8 cellular contexts compared by ENCODE assay signal in genomic region chr1:88736633-88737248, GRCh38. TPM values are rescaled to one million over a fixed set of nuclear protein-coding genes. Genes with fewer than 3 reads are reported as not detected.
DNase-seq lines count a peak whose midpoint lies in the region; ATAC-seq, FAIRE-seq and TF ChIP-seq lines count a peak whose summit lies in the region.

No MANE protein-coding gene starts in this region.

- H3K9me1 ChIP-seq in endothelial cell of umbilical vein (replicated peaks; ENCODE audit: control insufficient read depth, extremely low read depth, insufficient read depth, low read length), result peaks cover 2% of the 10 kb centered on the region

- DNase-seq in GM12865 (ENCODE audit: low read depth), result peak; percentile 49
- peak in 1 of 2 experiments; percentile 12 for DNase-seq in PC-9
- peak; percentile 31 for DNase-seq in endothelial cell of umbilical vein (ENCODE audit: low read depth, low spot score)
- DNase-seq in progenitor cell of endocrine pancreas (ENCODE audit: low spot score, unreplicated experiment), result no peak
- DNase-seq in Ammon's horn (ENCODE audit: low spot score), result no peak
- DNase-seq in NCI-H1694 (lab: John Stamatoyannopoulos, UW), result no peak

- dilution Hi-C loops in endothelial cell of umbilical vein (cut with MboI; ENCODE audit: extremely low pct_ligation_motif_present, low sequenced_read_pairs), result no loop called here

- no peak for ATAC-seq in GM21381 (IDR thresholded peaks at IDR 0.05; ENCODE audit: unreplicated experiment)

- H3K4me3 Mint-ChIP-seq in progenitor cell of endocrine pancreas (ENCODE audit: low read depth), result no peak overlapping the region

- H3K9me3 ChIP-seq in PC-9 (ENCODE audit: insufficient read depth, low read depth) (peaks cover 12% of the 10 kb centered on the region), endothelial cell of umbilical vein (replicated peaks; ENCODE audit: control insufficient read depth, insufficient read depth, low read length) (no peaks in the 10 kb centered on the region)

- H3K27ac ChIP-seq in 22Rv1 (no peak overlapping the region), PC-9 (no peak overlapping the region), endothelial cell of umbilical vein (ENCODE audit: insufficient read depth, low read depth, low read length) (no peak overlapping the region)

- TF ChIP-seq CTCF in 22Rv1 (IDR thresholded peaks at IDR 0.05), result peak; percentile 72
- peak; percentile 55 for TF ChIP-seq CTCF in GM12865 (IDR thresholded peaks at IDR 0.05; ENCODE audit: insufficient read depth, low read depth, low read length, missing control alignments)
- peak; percentile 88 for TF ChIP-seq CTCF in PC-9 (conservative IDR thresholded peaks at IDR 0.05)
- peak; percentile 56 to 69 for TF ChIP-seq CTCF in endothelial cell of umbilical vein (IDR thresholded peaks at IDR 0.05; ENCODE audit: extremely low read depth in 1 of 2, insufficient read depth in 1 of 2, low read depth in 1 of 2, low read length in 2 of 2)
- peak; percentile 35 for TF ChIP-seq CTCF in progenitor cell of endocrine pancreas (IDR thresholded peaks at IDR 0.05; ENCODE audit: unreplicated experiment)

- H3K4me3 ChIP-seq in GM12865 (ENCODE audit: low read depth, low read length) (no peak overlapping the region), PC-9 (no peak overlapping the region), endothelial cell of umbilical vein (replicated peaks in 1 of 3; ENCODE audit: insufficient read depth in 1 of 3, low read depth in 1 of 3, low read length in 3 of 3) (no peak overlapping the region)

- peaks cover 9% of the 10 kb centered on the region for H3K4me1 Mint-ChIP-seq in progenitor cell of endocrine pancreas (ENCODE audit: low read depth)

- intact Hi-C loops in PC-9 (cut with micrococcal nuclease; ENCODE audit: unreplicated experiment), result no loop called here
- intact Hi-C loops in endothelial cell of umbilical vein (cut with micrococcal nuclease), result loop anchor here (1.0 to 5.0 kb wide), 2 partner anchors 141 to 201 kb away; no protein-coding TSS in a partner anchor

- no TSS peak for BruUV-seq in PC-9 (replicated peaks; lab: Mats Ljungman, UMichigan)
- BruUV-seq in endothelial cell of umbilical vein (replicated peaks; lab: Mats Ljungman, UMichigan), result no TSS peak

- H3K9me2 ChIP-seq in PC-9 (ENCODE audit: insufficient read depth), result 0 out of 2 replicates have a peak, but pooled peaks cover 3% of the 10 kb centered on the region

- FAIRE-seq in endothelial cell of umbilical vein (lab: Jason Lieb, UNC), result peak; percentile 91

- H3K36me3 ChIP-seq in PC-9 (ENCODE audit: low read depth), result peaks cover 25% of the 10 kb centered on the region; the same call in 1 of the 2 replicates
- no peaks in the 10 kb centered on the region for H3K36me3 ChIP-seq in endothelial cell of umbilical vein (ENCODE audit: control insufficient read depth in 2 of 2, extremely low read depth in 1 of 2, insufficient read depth in 2 of 2, low read length in 2 of 2)

- H4K20me1 ChIP-seq in PC-9 (ENCODE audit: insufficient read depth), result peaks cover 14% of the 10 kb centered on the region; the same call in 1 of the 2 replicates
- H4K20me1 ChIP-seq in endothelial cell of umbilical vein (replicated peaks; ENCODE audit: control insufficient read depth, extremely low read depth, insufficient read depth, low read length), result no peaks in the 10 kb centered on the region

- no peak for TF ChIP-seq POLR2A in endothelial cell of umbilical vein (IDR thresholded peaks at IDR 0.05; ENCODE audit: low read depth, low read length)

- no peaks in the 10 kb centered on the region for H3K27me3 Mint-ChIP-seq in progenitor cell of endocrine pancreas

- H3K4me2 ChIP-seq in PC-9 (no peak overlapping the region), endothelial cell of umbilical vein (ENCODE audit: insufficient read depth, low read length) (no peak overlapping the region)

- POLR2A ChIA-PET in PC-9 (lab: Charles Lee; ENCODE audit: unreplicated experiment) (no interaction called here), endothelial cell of umbilical vein (lab: Charles Lee) (no interaction called here)

- H3K4me1 ChIP-seq in PC-9 (replicated peaks; ENCODE audit: insufficient read depth) (no peaks in the 10 kb centered on the region), endothelial cell of umbilical vein (ENCODE audit: control insufficient read depth, extremely low read depth, insufficient read depth, low read length) (peaks cover 5% of the 10 kb centered on the region)

- H3K9ac ChIP-seq in endothelial cell of umbilical vein (replicated peaks; ENCODE audit: extremely low read depth, insufficient read depth, low read length), result no peak overlapping the region

- peaks cover 29% of the 10 kb centered on the region for H3K36me3 Mint-ChIP-seq in progenitor cell of endocrine pancreas (ENCODE audit: insufficient read depth)

- CTCF ChIA-PET in PC-9 (lab: Charles Lee), result no interaction called here
- CTCF ChIA-PET in endothelial cell of umbilical vein (lab: Charles Lee), result interaction anchor here (1.0 to 2.3 kb wide), 7 partner anchors 31 to 237 kb away, joined by 3 to 16 read pairs (median 4); partner anchors contain the start of gene PKN2

- H3K27me3 ChIP-seq in PC-9 (ENCODE audit: insufficient read depth, low read depth) (no peaks in the 10 kb centered on the region), endothelial cell of umbilical vein (ENCODE audit: control insufficient read depth in 2 of 2, insufficient read depth in 2 of 2, low read length in 2 of 2) (no peaks in the 10 kb centered on the region)

- H3K27ac Mint-ChIP-seq in progenitor cell of endocrine pancreas, result no peak overlapping the region

- H3K79me2 ChIP-seq in PC-9 (ENCODE audit: low read depth) (peaks cover 92% of the 10 kb centered on the region), endothelial cell of umbilical vein (ENCODE audit: control insufficient read depth, insufficient read depth, low read length) (peaks cover 62% of the 10 kb centered on the region)

- H2AFZ ChIP-seq in PC-9 (no peak overlapping the region), endothelial cell of umbilical vein (ENCODE audit: low read depth, low read length) (no peak overlapping the region)

- peaks cover 11% of the 10 kb centered on the region; the same call in 1 of the 2 replicates for H3F3A ChIP-seq in PC-9 (ENCODE audit: insufficient read depth, low read depth)

- H3K9me3 Mint-ChIP-seq in progenitor cell of endocrine pancreas (ENCODE audit: low read depth), result peaks cover 30% of the 10 kb centered on the region

TF ChIP-seq in endothelial cell of umbilical vein, 7 proteins besides CTCF, POLR2A, EP300 and RAD21:
- no peak for TF ChIP-seq GATA2 (IDR thresholded peaks at IDR 0.05; ENCODE audit: insufficient read depth, insufficient read length, low read depth, low read length)
- TF ChIP-seq EZH2 (IDR thresholded peaks at IDR 0.05; ENCODE audit: borderline replicate concordance, low read depth, low read length, severe bottlenecking), result no peak
- no peak for TF ChIP-seq FOS (IDR thresholded peaks at IDR 0.05; ENCODE audit: borderline replicate concordance, insufficient read depth, low read length)
- TF ChIP-seq MYC (IDR thresholded peaks at IDR 0.05; ENCODE audit: low read depth, low read length), result no peak
- no peak for TF ChIP-seq JUN (IDR thresholded peaks at IDR 0.05; ENCODE audit: borderline replicate concordance, insufficient read depth, insufficient read length, low read depth)
- no peak for TF ChIP-seq POLR2AphosphoS5 (IDR thresholded peaks at IDR 0.05; ENCODE audit: insufficient read depth, low read depth, low read length)

RNA-seq across cellular contexts. Expression of gene PKN2, which starts 52.7 kb away (rescaled TPM):
- total RNA-seq in PC-9 (2021) (79.3 and 81.8 TPM in 2 replicates), endothelial cell of umbilical vein (47.3 and 49.1 TPM in 2 replicates), progenitor cell of endocrine pancreas (67.8 and 72.8 TPM in 2 replicates)
- polyA plus RNA-seq in endothelial cell of umbilical vein, result 8.5 and 11.5 TPM in 2 replicates
- polyA plus RNA-seq in endothelial cell of umbilical vein (2011; cell fraction: cytosol; rRNA removed), result 8.9 and 9.0 TPM in 2 replicates
- polyA plus RNA-seq in endothelial cell of umbilical vein (2011; cell fraction: nucleus; rRNA removed), result 54.0 and 81.2 TPM in 2 replicates
- polyA plus RNA-seq in endothelial cell of umbilical vein (2012), result 24.9 and 31.8 TPM in 2 replicates
- 19.7 and 27.8 TPM in 2 replicates for polyA minus RNA-seq in endothelial cell of umbilical vein
- 43.3 TPM for polyA minus RNA-seq in endothelial cell of umbilical vein (2011; cell fraction: cytosol; rRNA and poly(A)+ RNA removed)
- 57.7 and 71.3 TPM in 2 replicates for polyA minus RNA-seq in endothelial cell of umbilical vein (2011; cell fraction: nucleus; rRNA and poly(A)+ RNA removed)

Comparison
In these comparisons a context has a peak if more than half of its experiments do, and no peak if none do; other contexts are left out.
1. CTCF ChIP-seq: peak in every context shown above with its lines; median percentile 88 in PC-9; 72 in 22Rv1; 62 in endothelial cell of umbilical vein; 55 in GM12865; 35 in progenitor cell of endocrine pancreas.
2. DNase-seq: peak in GM12865 (single experiment) and endothelial cell of umbilical vein (single experiment); none in progenitor cell of endocrine pancreas (single experiment), Ammon's horn (single experiment) and NCI-H1694 (single experiment).